ENCODE assay signal across 8 cellular contexts in the genomic region with DNA sequence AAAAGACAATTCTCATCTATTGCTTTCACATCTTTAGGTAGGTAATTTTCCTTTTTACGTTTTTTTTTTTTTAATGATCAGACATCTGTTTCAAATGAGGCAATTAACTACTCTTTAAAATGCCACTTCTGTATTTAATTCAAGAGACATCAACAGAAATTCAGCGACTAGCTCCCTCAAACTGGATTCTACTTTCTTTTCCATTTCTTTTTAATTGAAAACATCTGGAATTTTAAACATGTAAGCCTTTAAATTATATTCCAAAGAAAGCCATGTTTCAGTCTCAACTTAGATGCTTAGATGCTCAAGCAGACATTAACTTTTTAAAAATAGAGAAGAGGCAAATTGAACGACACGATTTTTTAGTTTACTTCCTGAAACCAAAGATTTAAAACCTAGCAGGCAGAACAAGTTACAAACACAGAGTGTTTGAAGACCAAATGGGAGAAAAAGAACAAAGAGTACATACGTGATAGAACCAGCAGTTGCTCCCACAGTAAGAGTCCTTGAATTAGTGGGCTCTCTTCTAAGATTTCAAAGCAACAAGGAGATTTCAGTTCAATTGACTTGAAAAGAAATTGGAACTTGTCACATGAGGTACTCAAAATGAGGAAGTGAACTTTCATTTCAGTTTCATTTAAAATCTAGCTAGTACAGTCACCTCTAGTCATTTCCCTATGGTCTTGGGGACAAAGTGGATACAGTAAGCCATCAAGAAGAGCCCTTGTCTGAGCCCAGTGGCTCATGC. TPM values are rescaled to one million over a fixed set of nuclear protein-coding genes. Genes with fewer than 3 reads are reported as not detected.
DNase-seq lines count a peak whose midpoint lies in the region; ATAC-seq and TF ChIP-seq lines count a peak whose summit lies in the region.

A gene (minus strand): TSS at position 550 of the 748 bp plus-strand sequence. CDS start 1,015 bp downstream, outside the sequence.

- intact Hi-C loops in sciatic nerve (cut with DNase I) = no loop called here

- H3K27me3 ChIP-seq in foreskin keratinocyte = no peaks in the 10 kb centered on the region

- peaks cover under 1% of the 10 kb centered on the region for H3K27me3 Mint-ChIP-seq in T-helper 2 cell treated with Interferon-gamma antibody and Interleukin-4, amounts not matched to agents 5 μg/mL and 100 μg/mL, for 36 hours (ENCODE audit: low read depth)

- peaks cover 18% of the 10 kb centered on the region for H3K4me1 ChIP-seq in foreskin keratinocyte

- peak within 1 kb of the TSS; percentile 94 for H3K27ac Mint-ChIP-seq in T-helper 2 cell treated with Interferon-gamma antibody and Interleukin-4, amounts not matched to agents 5 μg/mL and 100 μg/mL, for 36 hours

- H3K4me3 Mint-ChIP-seq in T-helper 2 cell treated with Interferon-gamma antibody and Interleukin-4, amounts not matched to agents 5 μg/mL and 100 μg/mL, for 36 hours = peak within 1 kb of the TSS; percentile 94

- peak within 1 kb of the TSS; percentile 86 for H3K27ac ChIP-seq in foreskin keratinocyte

- ATAC-seq in GM19455 (IDR thresholded peaks at IDR 0.05; ENCODE audit: unreplicated experiment) (peak; percentile 89), HG03520 (IDR thresholded peaks at IDR 0.05; ENCODE audit: unreplicated experiment) (peak; percentile 77), foreskin keratinocyte (no peak), sciatic nerve (peak; percentile 71)

- TF ChIP-seq CTCF in foreskin keratinocyte (conservative IDR thresholded peaks at IDR 0.05) = no peak

- H3K4me1 Mint-ChIP-seq in T-helper 2 cell treated with Interferon-gamma antibody and Interleukin-4, amounts not matched to agents 5 μg/mL and 100 μg/mL, for 36 hours (ENCODE audit: low read depth) = peaks cover 32% of the 10 kb centered on the region

- peaks cover 3% of the 10 kb centered on the region for H3K9me3 Mint-ChIP-seq in T-helper 2 cell treated with Interferon-gamma antibody and Interleukin-4, amounts not matched to agents 5 μg/mL and 100 μg/mL, for 36 hours

- DNase-seq in DMS153 treated with DMSO at 0.1 percent for 48 hours (lab: John Stamatoyannopoulos, UW; ENCODE audit: unreplicated experiment) (peak; percentile 39), foreskin keratinocyte (peak in 1 of 2 donors; percentile 20), sciatic nerve (ENCODE audit: low spot score) (no peak), epidermal melanocyte (ENCODE audit: insufficient read length, low spot score) (no peak), NCI-H446 (lab: John Stamatoyannopoulos, UW) (no peak)
- no peak for DNase-seq in T-helper 2 cell treated with Interferon-gamma antibody and Interleukin-4, amounts not matched to agents 5 μg/mL and 100 μg/mL, for 36 hours (ENCODE audit: low spot score)

- peaks cover 32% of the 10 kb centered on the region for H3K36me3 Mint-ChIP-seq in T-helper 2 cell treated with Interferon-gamma antibody and Interleukin-4, amounts not matched to agents 5 μg/mL and 100 μg/mL, for 36 hours (ENCODE audit: low read depth)

RNA-seq across cellular contexts. Expression of the gene that starts here (rescaled TPM):
- total RNA-seq in foreskin keratinocyte = 4.6 and 5.0 TPM in 2 replicates
- polyA plus RNA-seq in foreskin keratinocyte = 2.9 and 3.3 TPM in 2 replicates
- total RNA-seq in sciatic nerve = 80.9 TPM

Comparison
In these comparisons a context has a peak if more than half of its experiments do, and no peak if none do; other contexts are left out.
1. RNA of the gene that starts here (total RNA-seq): 80.9 TPM in sciatic nerve (single experiment); 4.6 to 5.0 TPM in foreskin keratinocyte; every median in the first group is over 10 times any median in the second.